Comparison of ENCODE assay signal across 8 cellular contexts in the genomic region with DNA sequence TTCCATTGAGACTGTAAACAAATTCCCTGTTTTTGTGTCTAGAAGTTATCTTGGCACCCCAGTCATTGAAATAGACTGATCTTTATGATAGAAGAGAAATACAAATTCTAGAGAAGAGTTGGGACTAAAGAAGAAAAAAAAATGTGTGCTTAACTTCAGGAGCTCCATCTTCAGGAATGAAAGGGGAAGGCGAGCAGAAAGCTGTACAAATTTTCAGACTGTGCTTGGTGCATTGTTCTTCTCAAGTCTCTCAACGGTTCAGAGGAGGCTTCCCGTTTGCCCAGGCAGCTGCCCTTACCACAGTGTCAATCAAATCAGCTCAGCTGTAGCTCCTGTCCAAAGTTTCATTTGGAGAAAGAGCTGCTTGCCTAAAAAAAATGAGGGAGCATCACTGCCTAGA. TPM values are rescaled to one million over a fixed set of nuclear protein-coding genes. Genes with fewer than 3 reads are reported as not detected.
DNase-seq lines count a peak whose midpoint lies in the region; ATAC-seq and TF ChIP-seq lines count a peak whose summit lies in the region.

No MANE protein-coding gene starts in this region.

- peak; percentile 27 for TF ChIP-seq CTCF in endothelial cell (IDR thresholded peaks at IDR 0.05; ENCODE audit: unreplicated experiment)

- H3K4me1 Mint-ChIP-seq in endothelial cell (ENCODE audit: unreplicated experiment): peaks cover 3% of the 10 kb centered on the region

- no peaks in the 10 kb centered on the region for H3K27me3 Mint-ChIP-seq in endothelial cell (ENCODE audit: unreplicated experiment)

- DNase-seq in NCI-H748 (lab: John Stamatoyannopoulos, UW; ENCODE audit: unreplicated experiment) (peak; percentile 11), NCI-H748 treated with DMSO at 0.1 percent for 48 hours (lab: John Stamatoyannopoulos, UW) (no peak), NCI-H69 (lab: John Stamatoyannopoulos, UW) (peak; percentile 78), endothelial cell (ENCODE audit: low spot score) (peak; percentile 27), superior temporal gyrus (ENCODE audit: extremely low spot score) (peak; percentile 44), midbrain (lab: John Stamatoyannopoulos, UW) (no peak), HK-2 (ENCODE audit: unreplicated experiment) (no peak)

- no peaks in the 10 kb centered on the region for H3K36me3 Mint-ChIP-seq in endothelial cell (ENCODE audit: low read depth, unreplicated experiment)

- no peak overlapping the region for H3K27ac Mint-ChIP-seq in endothelial cell (ENCODE audit: unreplicated experiment)

- H3K9me3 Mint-ChIP-seq in endothelial cell (ENCODE audit: unreplicated experiment): no peaks in the 10 kb centered on the region

- no peak overlapping the region for H3K4me3 Mint-ChIP-seq in endothelial cell (ENCODE audit: unreplicated experiment)

- no peak for ATAC-seq in GM21360 (IDR thresholded peaks at IDR 0.05; ENCODE audit: unreplicated experiment)

RNA-seq across cellular contexts. Expression of a gene that starts 41.7 kb away (rescaled TPM):
- 11.4 TPM for total RNA-seq in endothelial cell (ENCODE audit: unreplicated experiment)

RNA-seq across cellular contexts. Expression of a gene that starts 48.3 kb away (rescaled TPM):
- total RNA-seq in endothelial cell (ENCODE audit: unreplicated experiment): 22.8 TPM

Comparison
In these comparisons a context has a peak if more than half of its experiments do, and no peak if none do; other contexts are left out.
1. DNase-seq: peak in NCI-H748 (single experiment), NCI-H69 (single experiment), endothelial cell (single experiment) and superior temporal gyrus (single experiment); none in NCI-H748 treated with DMSO at 0.1 percent for 48 hours (single experiment), midbrain (single experiment) and HK-2 (single experiment).